ENCODE assay signal across 27 cellular contexts in genomic region chr1:219582865-219583264, GRCh38. TPM values are rescaled to one million over a fixed set of nuclear protein-coding genes. Genes with fewer than 3 reads are reported as not detected.
DNase-seq lines count a peak whose midpoint lies in the region; ATAC-seq and TF ChIP-seq lines count a peak whose summit lies in the region.
"Had no signal": no experiment of that assay in that cellular context is flagged by ENCODE, and none has a peak within 500 bp of the region (broad histone marks: within the 10 kb centered on the region; RNA-seq: fewer than 3 reads in every experiment).

No MANE protein-coding gene starts in this region.

- peak overlapping the region; percentile 50; the same call in 1 of the 2 replicates for H3K4me2 ChIP-seq in PC-9

- no peak overlapping the region for H3K27ac Mint-ChIP-seq in activated T-helper 1 cell treated with anti-CD3 and anti-CD28 coated beads, Interleukin-12 subunit alpha, Interleukin-12 subunit beta, Interleukin-2, Interleukin-4 antibody, amounts not matched to agents 30 ng/mL and 10 ng/mL and 1 ng/mL, durations not matched to agents 14 hours and 24 hours and 36 hours
- H3K27ac Mint-ChIP-seq: activated CD8-positive, alpha-beta T cell treated with anti-CD3 and anti-CD28 coated beads for 36 hours; HFFc6; stimulated activated memory B cell treated with anti-CD40 and anti-IgM and Interleukin-4, amounts not matched to agents 10 μg/mL and 1 μg/mL and 100 μg/mL, for 72 hours; T-helper 1 cell treated with Interleukin-12 subunit alpha and Interleukin-12 subunit beta and Interleukin-4 antibody, amounts not matched to agents 30 μg/mL and 1 μg/mL, for 36 hours had no signal

- no peaks in the 10 kb centered on the region for H3K9me3 Mint-ChIP-seq in activated T-helper 1 cell treated with anti-CD3 and anti-CD28 coated beads, Interleukin-12 subunit alpha, Interleukin-12 subunit beta, Interleukin-2, Interleukin-4 antibody, amounts not matched to agents 30 ng/mL and 10 ng/mL and 1 ng/mL, durations not matched to agents 14 hours and 24 hours and 36 hours
- H3K9me3 Mint-ChIP-seq: activated CD8-positive, alpha-beta T cell treated with anti-CD3 and anti-CD28 coated beads for 36 hours; T-helper 1 cell treated with Interleukin-12 subunit alpha and Interleukin-12 subunit beta and Interleukin-4 antibody, amounts not matched to agents 30 μg/mL and 1 μg/mL, for 36 hours had no signal

- no peak for DNase-seq in PC-9
- DNase-seq in activated T-helper 1 cell treated with anti-CD3 and anti-CD28 coated beads, Interleukin-12 subunit alpha, Interleukin-12 subunit beta, Interleukin-2, Interleukin-4 antibody, amounts not matched to agents 30 ng/mL and 10 ng/mL and 1 ng/mL, durations not matched to agents 14 hours and 24 hours and 36 hours (ENCODE audit: low spot score) = no peak
- no peak for DNase-seq in NCI-H526 treated with DMSO at 0.1 percent for 48 hours (lab: John Stamatoyannopoulos, UW)
- no peak for DNase-seq in Peyer's patch
- DNase-seq: activated CD4-positive, alpha-beta T cell treated with anti-CD3 and anti-CD28 coated beads for 1 hour; activated CD8-positive, alpha-beta T cell treated with anti-CD3 and anti-CD28 coated beads for 36 hours; activated gamma-delta T cell; C1 segment of cervical spinal cord; DND-41; head of caudate nucleus; HFFc6; NCI-H1105; NCI-H2029 treated with DMSO at 0.1 percent for 48 hours; NCI-H345; right cardiac atrium; SJCRH30; spleen; stimulated activated CD4-positive, alpha-beta T cell treated with anti-CD3 and anti-CD28 coated beads, Interleukin-4, amount 100 ng/mL, for 1 hour had no signal

- POLR2A ChIA-PET in PC-9 (lab: Charles Lee; ENCODE audit: unreplicated experiment) = no interaction called here

- peaks cover 6% of the 10 kb centered on the region; the same call in 1 of the 2 replicates for H3F3A ChIP-seq in PC-9 (ENCODE audit: insufficient read depth, low read depth)

- no peaks in the 10 kb centered on the region for H3K27me3 Mint-ChIP-seq in activated T-helper 1 cell treated with anti-CD3 and anti-CD28 coated beads, Interleukin-12 subunit alpha, Interleukin-12 subunit beta, Interleukin-2, Interleukin-4 antibody, amounts not matched to agents 30 ng/mL and 10 ng/mL and 1 ng/mL, durations not matched to agents 14 hours and 24 hours and 36 hours (ENCODE audit: insufficient read depth)

- H3K4me1 Mint-ChIP-seq in activated T-helper 1 cell treated with anti-CD3 and anti-CD28 coated beads, Interleukin-12 subunit alpha, Interleukin-12 subunit beta, Interleukin-2, Interleukin-4 antibody, amounts not matched to agents 30 ng/mL and 10 ng/mL and 1 ng/mL, durations not matched to agents 14 hours and 24 hours and 36 hours (ENCODE audit: low read depth) = no peaks in the 10 kb centered on the region

- H3K79me2 ChIP-seq in PC-9 (ENCODE audit: low read depth) = no peaks in the 10 kb centered on the region

- H3K27me3 ChIP-seq in PC-9 (ENCODE audit: insufficient read depth, low read depth) = no peaks in the 10 kb centered on the region
- H3K27me3 ChIP-seq in Peyer's patch = no peaks in the 10 kb centered on the region
- H3K27me3 ChIP-seq: SJCRH30, spleen had no signal

- BruUV-seq in PC-9 (replicated peaks; lab: Mats Ljungman, UMichigan) = no TSS peak

- no peaks in the 10 kb centered on the region for H3K36me3 Mint-ChIP-seq in activated T-helper 1 cell treated with anti-CD3 and anti-CD28 coated beads, Interleukin-12 subunit alpha, Interleukin-12 subunit beta, Interleukin-2, Interleukin-4 antibody, amounts not matched to agents 30 ng/mL and 10 ng/mL and 1 ng/mL, durations not matched to agents 14 hours and 24 hours and 36 hours (ENCODE audit: low read depth)
- H3K36me3 Mint-ChIP-seq: stimulated activated memory B cell treated with anti-CD40 and anti-IgM and Interleukin-4, amounts not matched to agents 10 μg/mL and 1 μg/mL and 100 μg/mL, for 72 hours had no signal

- H3K9me2 ChIP-seq in PC-9 (ENCODE audit: insufficient read depth) = no peaks in the 10 kb centered on the region

- H2AFZ ChIP-seq in PC-9 = no peak overlapping the region

- no peaks in the 10 kb centered on the region for H3K9me3 ChIP-seq in PC-9 (ENCODE audit: insufficient read depth, low read depth)
- H3K9me3 ChIP-seq in Peyer's patch = no peaks in the 10 kb centered on the region

- no peak overlapping the region for H3K4me3 Mint-ChIP-seq in activated T-helper 1 cell treated with anti-CD3 and anti-CD28 coated beads, Interleukin-12 subunit alpha, Interleukin-12 subunit beta, Interleukin-2, Interleukin-4 antibody, amounts not matched to agents 30 ng/mL and 10 ng/mL and 1 ng/mL, durations not matched to agents 14 hours and 24 hours and 36 hours
- H3K4me3 Mint-ChIP-seq: activated CD8-positive, alpha-beta T cell treated with anti-CD3 and anti-CD28 coated beads for 36 hours; HFFc6; stimulated activated memory B cell treated with anti-CD40 and anti-IgM and Interleukin-4, amounts not matched to agents 10 μg/mL and 1 μg/mL and 100 μg/mL, for 72 hours; T-helper 1 cell treated with Interleukin-12 subunit alpha and Interleukin-12 subunit beta and Interleukin-4 antibody, amounts not matched to agents 30 μg/mL and 1 μg/mL, for 36 hours had no signal

- CTCF ChIA-PET in PC-9 (lab: Charles Lee) = no interaction called here

- no peaks in the 10 kb centered on the region for H4K20me1 ChIP-seq in PC-9 (ENCODE audit: insufficient read depth)

- intact Hi-C loops in PC-9 (cut with micrococcal nuclease; ENCODE audit: unreplicated experiment) = no loop called here
- intact Hi-C loops in activated T-helper 1 cell treated with anti-CD3 and anti-CD28 coated beads, Interleukin-12 subunit alpha, Interleukin-12 subunit beta, Interleukin-2, Interleukin-4 antibody, amounts not matched to agents 30 ng/mL and 10 ng/mL and 1 ng/mL, durations not matched to agents 14 hours and 24 hours and 36 hours (cut with micrococcal nuclease) = no loop called here

- ATAC-seq in GM18498 (IDR thresholded peaks at IDR 0.05; ENCODE audit: unreplicated experiment) (peak; percentile 50), GM19372 (IDR thresholded peaks at IDR 0.05; ENCODE audit: low read depth, unreplicated experiment) (peak; percentile 19), HG03103 (IDR thresholded peaks at IDR 0.05; ENCODE audit: low read depth, unreplicated experiment) (peak; percentile 9), HG02970 (IDR thresholded peaks at IDR 0.05; ENCODE audit: low FRiP score, unreplicated experiment) (no peak)
- ATAC-seq: activated CD8-positive, alpha-beta T cell treated with anti-CD3 and anti-CD28 coated beads for 36 hours; right cardiac atrium; stimulated activated memory B cell treated with anti-CD40 and anti-IgM and Interleukin-4, amounts not matched to agents 10 μg/mL and 1 μg/mL and 100 μg/mL, for 72 hours had no signal

- H3K27ac ChIP-seq in PC-9 (no peak overlapping the region), Peyer's patch (no peak overlapping the region)
- H3K27ac ChIP-seq: SJCRH30, spleen had no signal

- TF ChIP-seq POLR2A in Peyer's patch (IDR thresholded peaks at IDR 0.05) = no peak

- peaks cover 32% of the 10 kb centered on the region for H3K4me1 ChIP-seq in PC-9 (replicated peaks; ENCODE audit: insufficient read depth)
- H3K4me1 ChIP-seq in Peyer's patch = no peaks in the 10 kb centered on the region
- H3K4me1 ChIP-seq: spleen had no signal

- no peak for TF ChIP-seq CTCF in PC-9 (conservative IDR thresholded peaks at IDR 0.05)
- no peak for TF ChIP-seq CTCF in Peyer's patch (IDR thresholded peaks at IDR 0.05)

- H3K36me3 ChIP-seq in PC-9 (ENCODE audit: low read depth) (no peaks in the 10 kb centered on the region), Peyer's patch (no peaks in the 10 kb centered on the region)
- H3K36me3 ChIP-seq: SJCRH30, spleen had no signal

- H3K4me3 ChIP-seq in PC-9 (no peak overlapping the region), Peyer's patch (no peak overlapping the region)
- H3K4me3 ChIP-seq: SJCRH30, spleen had no signal

RNA-seq across cellular contexts. Expression of gene ZC3H11B, which starts 30.0 kb away (rescaled TPM):
- total RNA-seq in PC-9 (2021) (not detected in 2 replicates), Peyer's patch (under 1 TPM in 1 of 4 donors, not detected in 3; 0.57 TPM)
- not detected in 2 replicates for total RNA-seq in activated T-helper 1 cell treated with anti-CD3 and anti-CD28 coated beads, Interleukin-12 subunit alpha, Interleukin-12 subunit beta, Interleukin-2, Interleukin-4 antibody, amounts not matched to agents 30 ng/mL and 10 ng/mL and 1 ng/mL, durations not matched to agents 14 hours and 24 hours and 36 hours
- total RNA-seq: epithelial cell of proximal tubule, lung microvascular endothelial cell, right cardiac atrium, SJCRH30, urinary bladder had no signal
